In genomic region chr18:42187611-42188378, GRCh38 we compare ENCODE assay signal across 14 cellular contexts.
A peak's percentile ranks its signal among the peaks of the same experiment; 100 is the strongest.
DNase-seq lines count a peak whose midpoint lies in the region; ATAC-seq and TF ChIP-seq lines count a peak whose summit lies in the region.
"Had no signal": no experiment of that assay in that cellular context is flagged by ENCODE, and none has a peak within 500 bp of the region (broad histone marks: within the 10 kb centered on the region; RNA-seq: fewer than 3 reads in every experiment).

No MANE protein-coding gene starts in this region.

- TF ChIP-seq CTCF in MCF 10A (IDR thresholded peaks at IDR 0.05; ENCODE audit: unreplicated experiment) (no peak), breast epithelium (IDR thresholded peaks at IDR 0.05) (no peak), uterus (IDR thresholded peaks at IDR 0.05) (no peak), suprapubic skin (IDR thresholded peaks at IDR 0.05) (no peak)

- no peaks in the 10 kb centered on the region for H3K27me3 ChIP-seq in breast epithelium
- H3K27me3 ChIP-seq in uterus = no peaks in the 10 kb centered on the region
- no peaks in the 10 kb centered on the region for H3K27me3 ChIP-seq in suprapubic skin

- H3K36me3 Mint-ChIP-seq in MCF 10A (ENCODE audit: insufficient read depth, unreplicated experiment) = no peaks in the 10 kb centered on the region
- no peaks in the 10 kb centered on the region for H3K36me3 Mint-ChIP-seq in stimulated activated naive B cell treated with anti-CD40 and anti-IgM and Interleukin-4, amounts not matched to agents 10 μg/mL and 1 μg/mL and 100 μg/mL, for 72 hours

- ATAC-seq in HG02798 (IDR thresholded peaks at IDR 0.05; ENCODE audit: poor library complexity, unreplicated experiment) = peak; percentile 85
- peak; percentile 39 for ATAC-seq in stimulated activated naive B cell treated with anti-CD40 and anti-IgM and Interleukin-4, amounts not matched to agents 10 μg/mL and 1 μg/mL and 100 μg/mL, for 72 hours (replicated peaks)

- peaks cover 20% of the 10 kb centered on the region for H3K4me1 Mint-ChIP-seq in MCF 10A (ENCODE audit: insufficient read depth, unreplicated experiment)
- no peaks in the 10 kb centered on the region for H3K4me1 Mint-ChIP-seq in stimulated activated naive B cell treated with anti-CD40 and anti-IgM and Interleukin-4, amounts not matched to agents 10 μg/mL and 1 μg/mL and 100 μg/mL, for 72 hours

- no peaks in the 10 kb centered on the region for H3K9me3 ChIP-seq in breast epithelium
- no peaks in the 10 kb centered on the region for H3K9me3 ChIP-seq in uterus
- H3K9me3 ChIP-seq in suprapubic skin = no peaks in the 10 kb centered on the region

- H3K4me3 Mint-ChIP-seq in MCF 10A (ENCODE audit: unreplicated experiment) = no peak overlapping the region
- H3K4me3 Mint-ChIP-seq in stimulated activated naive B cell treated with anti-CD40 and anti-IgM and Interleukin-4, amounts not matched to agents 10 μg/mL and 1 μg/mL and 100 μg/mL, for 72 hours = no peak overlapping the region

- intact Hi-C loops in MCF 10A (cut with micrococcal nuclease) = no loop called here
- intact Hi-C loops in breast epithelium (cut with DNase I; ENCODE audit: low total_unique reads) = no loop called here
- intact Hi-C loops in uterus (cut with DNase I; ENCODE audit: low total_unique reads) = no loop called here

- H3K9me3 Mint-ChIP-seq in MCF 10A (ENCODE audit: unreplicated experiment) = no peaks in the 10 kb centered on the region
- peaks cover 11 to 13% of the 10 kb centered on the region in 2 donors for H3K9me3 Mint-ChIP-seq in stimulated activated naive B cell treated with anti-CD40 and anti-IgM and Interleukin-4, amounts not matched to agents 10 μg/mL and 1 μg/mL and 100 μg/mL, for 72 hours

- TF ChIP-seq EP300 in suprapubic skin (IDR thresholded peaks at IDR 0.05) = no peak

- TF ChIP-seq POLR2A in breast epithelium (IDR thresholded peaks at IDR 0.05) (no peak), uterus (IDR thresholded peaks at IDR 0.05) (no peak), suprapubic skin (IDR thresholded peaks at IDR 0.05) (no peak)

- H3K4me3 ChIP-seq in breast epithelium = no peak overlapping the region
- H3K4me3 ChIP-seq in uterus = no peak overlapping the region
- H3K4me3 ChIP-seq in suprapubic skin = no peak overlapping the region

- no peaks in the 10 kb centered on the region for H3K4me1 ChIP-seq in breast epithelium
- no peaks in the 10 kb centered on the region for H3K4me1 ChIP-seq in uterus
- no peaks in the 10 kb centered on the region for H3K4me1 ChIP-seq in suprapubic skin

- POLR2A ChIA-PET in MCF 10A (lab: Yijun Ruan, JAX) = no interaction called here

- WGBS in suprapubic skin = 40% methylated on average over 4 of the region's 4 CpGs

- no peaks in the 10 kb centered on the region for H3K27me3 Mint-ChIP-seq in MCF 10A (ENCODE audit: insufficient read depth, unreplicated experiment)
- no peaks in the 10 kb centered on the region for H3K27me3 Mint-ChIP-seq in stimulated activated naive B cell treated with anti-CD40 and anti-IgM and Interleukin-4, amounts not matched to agents 10 μg/mL and 1 μg/mL and 100 μg/mL, for 72 hours

- H3K27ac Mint-ChIP-seq in MCF 10A (ENCODE audit: low read depth, unreplicated experiment) = no peak overlapping the region
- H3K27ac Mint-ChIP-seq in stimulated activated naive B cell treated with anti-CD40 and anti-IgM and Interleukin-4, amounts not matched to agents 10 μg/mL and 1 μg/mL and 100 μg/mL, for 72 hours = no peak overlapping the region

- H3K36me3 ChIP-seq in breast epithelium = no peaks in the 10 kb centered on the region
- no peaks in the 10 kb centered on the region for H3K36me3 ChIP-seq in uterus
- H3K36me3 ChIP-seq in suprapubic skin = no peaks in the 10 kb centered on the region

- no peak overlapping the region for H3K27ac ChIP-seq in breast epithelium
- no peak overlapping the region for H3K27ac ChIP-seq in uterus
- H3K27ac ChIP-seq in suprapubic skin = no peak overlapping the region
- H3K27ac ChIP-seq: epithelial cell of prostate had no signal

- no TSS peak for BruUV-seq in MCF 10A (replicated peaks; lab: Mats Ljungman, UMichigan)

- CTCF ChIA-PET in MCF 10A (lab: Yijun Ruan, JAX) = interaction anchor here (0.7 to 1.6 kb wide), 3 partner anchors 58 to 1008 kb away, joined by 3 to 5 read pairs (median 3); no protein-coding TSS in a partner anchor

- DNase-seq in MCF 10A (ENCODE audit: unreplicated experiment) (peak; percentile 17), breast epithelium (ENCODE audit: low spot score in 2 of 2) (no peak), NCI-H1694 (lab: John Stamatoyannopoulos, UW) (peak; percentile 46), RPMI8226 (no peak), uterus (no peak), suprapubic skin (ENCODE audit: low spot score in 2 of 2) (no peak)
- DNase-seq in stimulated activated naive B cell treated with anti-CD40 and anti-IgM and Interleukin-4, amounts not matched to agents 10 μg/mL and 1 μg/mL and 100 μg/mL, for 72 hours = no peak
- DNase-seq: activated CD4-positive, alpha-beta T cell treated with anti-CD3 and anti-CD28 coated beads, Interleukin-2, amount 50 U/mL, for 4 hours; amniotic stem cell; NCI-H146; nucleus accumbens; SHP77 had no signal

Comparison
In these comparisons a context has a peak if more than half of its experiments do, and no peak if none do; other contexts are left out.
1. DNase-seq: peak in MCF 10A (single experiment) and NCI-H1694 (single experiment); none in breast epithelium (0 of 2), stimulated activated naive B cell treated with anti-CD40 and anti-IgM and Interleukin-4, amounts not matched to agents 10 μg/mL and 1 μg/mL and 100 μg/mL, for 72 hours (single experiment), RPMI8226 (single experiment), uterus (0 of 2) and suprapubic skin (0 of 2).